8 cellular contexts compared by ENCODE assay signal in genomic region chr12:132162508-132163031, GRCh38. TPM values are rescaled to one million over a fixed set of nuclear protein-coding genes. Genes with fewer than 3 reads are reported as not detected.
DNase-seq lines count a peak whose midpoint lies in the region; ATAC-seq lines count a peak whose summit lies in the region.

No MANE protein-coding gene starts in this region.

- peak; percentile 80 for DNase-seq in GM03348 (ENCODE audit: low spot score)
- DNase-seq in NOMO-1 treated with dmso at 0.1 percent for 144 hours (lab: John Stamatoyannopoulos, UW; ENCODE audit: unreplicated experiment): peak; percentile 56
- DNase-seq in epidermal melanocyte (ENCODE audit: insufficient read length, low spot score): peak; percentile 70
- DNase-seq in renal cortical epithelial cell (ENCODE audit: low read depth): peak; percentile 81
- no peak for DNase-seq in NCI-H2029 treated with DMSO at 0.1 percent for 48 hours (lab: John Stamatoyannopoulos, UW)
- no peak for DNase-seq in HuH-7.5 (ENCODE audit: low spot score)

- ATAC-seq in GM21423 (IDR thresholded peaks at IDR 0.05; ENCODE audit: unreplicated experiment): no peak
- no peak for ATAC-seq in HG03378 (IDR thresholded peaks at IDR 0.05; ENCODE audit: unreplicated experiment)

RNA-seq across cellular contexts. Expression of gene NOC4L, which starts 18.3 kb away (rescaled TPM):
- total RNA-seq in renal cortical epithelial cell: 15.5 and 16.9 TPM in 2 replicates

RNA-seq across cellular contexts. Expression of gene DDX51, which starts 18.5 kb away (rescaled TPM):
- total RNA-seq in renal cortical epithelial cell: 8.0 and 9.7 TPM in 2 replicates

Comparison
In these comparisons a context has a peak if more than half of its experiments do, and no peak if none do; other contexts are left out.
1. DNase-seq: peak in GM03348 (single experiment), NOMO-1 treated with dmso at 0.1 percent for 144 hours (single experiment), epidermal melanocyte (single experiment) and renal cortical epithelial cell (single experiment); none in NCI-H2029 treated with DMSO at 0.1 percent for 48 hours (single experiment) and HuH-7.5 (single experiment).